In the genomic region with DNA sequence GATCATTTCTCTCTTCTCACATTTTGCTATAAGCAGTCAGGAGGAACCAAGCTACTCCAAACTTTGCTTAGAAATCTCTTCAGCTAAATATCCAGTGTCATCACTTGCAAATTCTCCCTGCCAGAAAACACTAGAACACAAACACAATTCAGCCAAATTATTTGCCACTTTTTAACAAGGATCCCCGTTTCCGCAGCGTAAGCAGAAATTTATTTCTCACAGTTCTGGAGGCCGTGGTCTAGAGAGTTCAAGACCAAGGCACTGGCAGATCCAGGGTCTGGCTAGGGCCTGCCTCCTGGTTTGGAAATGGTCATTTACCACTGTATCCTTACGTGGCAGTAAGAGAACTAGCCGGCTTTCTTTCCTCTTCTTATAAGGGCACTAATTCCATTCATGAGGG, we compare ENCODE assay signal across 23 cellular contexts.
DNase-seq lines count a peak whose midpoint lies in the region; ATAC-seq and TF ChIP-seq lines count a peak whose summit lies in the region.
"Had no signal": no experiment of that assay in that cellular context is flagged by ENCODE, and none has a peak within 500 bp of the region (broad histone marks: within the 10 kb centered on the region; RNA-seq: fewer than 3 reads in every experiment).

No MANE protein-coding gene starts in this region.

- H3K56ac ChIP-seq in IMR-90 (ENCODE audit: extremely low read depth, insufficient read depth, low read length) (no peak overlapping the region), mesendoderm (ENCODE audit: low read length) (no peak overlapping the region)

- no peak for TF ChIP-seq POLR2A in IMR-90 (IDR thresholded peaks at IDR 0.05; ENCODE audit: low read depth, low read length)
- TF ChIP-seq POLR2A in prostate gland (IDR thresholded peaks at IDR 0.05): no peak

- in situ Hi-C loops in IMR-90 (cut with MboI; ENCODE audit: low sequenced_read_pairs): no loop called here

- H3K27me3 ChIP-seq in A673 (replicated peaks; ENCODE audit: insufficient read depth, low read depth, low read length, poor library complexity) (no peaks in the 10 kb centered on the region), IMR-90 (ENCODE audit: control insufficient read depth, insufficient read depth, low read length) (no peaks in the 10 kb centered on the region), mesendoderm (ENCODE audit: insufficient read depth, low read length, poor library complexity) (no peaks in the 10 kb centered on the region), neural progenitor cell (no peaks in the 10 kb centered on the region), prostate gland (replicated peaks; ENCODE audit: insufficient read depth) (no peaks in the 10 kb centered on the region)
- H3K27me3 ChIP-seq: BE2C; BLaER1 treated with 17β-estradiol and CSF1 and Interleukin-3, amounts not matched to agents 10 nM and 100 nM had no signal

- H3K4me3 ChIP-seq in A673 (ENCODE audit: low read depth, low read length, poor library complexity, severe bottlenecking) (no peak overlapping the region), IMR-90 (ENCODE audit: insufficient read depth, low read depth, low read length) (no peak overlapping the region), mesendoderm (ENCODE audit: low read length) (no peak overlapping the region), neural progenitor cell (no peak overlapping the region), prostate gland (no peak overlapping the region)
- H3K4me3 ChIP-seq: BLaER1 treated with 17β-estradiol and CSF1 and Interleukin-3, amounts not matched to agents 10 nM and 100 nM; GM12878; GM23248 had no signal

- H3K23ac ChIP-seq in IMR-90 (ENCODE audit: low read depth, low read length) (no peak overlapping the region), mesendoderm (ENCODE audit: low read length) (no peak overlapping the region)

- BruUV-seq in A673 (replicated peaks; lab: Mats Ljungman, UMichigan) (no TSS peak), IMR-90 (replicated peaks; lab: Mats Ljungman, UMichigan) (no TSS peak)

- H4K91ac ChIP-seq in IMR-90 (ENCODE audit: insufficient read depth, low read depth, low read length): no peak overlapping the region

- H3K27ac Mint-ChIP-seq in neural progenitor cell: no peak overlapping the region
- H3K27ac Mint-ChIP-seq: CD14-positive monocyte; CD4-positive, alpha-beta T cell; CD8-positive, alpha-beta memory T cell; H9 had no signal

- CTCF ChIA-PET in A673 (lab: Charles Lee): no interaction called here
- CTCF ChIA-PET in IMR-90 (lab: Yijun Ruan, JAX): no interaction called here

- no peaks in the 10 kb centered on the region for H3K27me3 Mint-ChIP-seq in neural progenitor cell (ENCODE audit: insufficient read depth, low read depth)

- no peak overlapping the region for H3K14ac ChIP-seq in IMR-90 (replicated peaks; ENCODE audit: low read depth, low read length)

- peak overlapping the region; percentile 50 for H3K27ac ChIP-seq in A673 (ENCODE audit: low read depth, low read length, poor library complexity, severe bottlenecking)
- H3K27ac ChIP-seq in IMR-90 (ENCODE audit: insufficient read depth, low read length): no peak overlapping the region
- no peak overlapping the region for H3K27ac ChIP-seq in mesendoderm (ENCODE audit: low read depth, low read length)
- H3K27ac ChIP-seq in neural progenitor cell: no peak overlapping the region
- no peak overlapping the region for H3K27ac ChIP-seq in caudate nucleus (ENCODE audit: low read depth, low read length)
- no peak overlapping the region for H3K27ac ChIP-seq in prostate gland
- H3K27ac ChIP-seq: GM23248 had no signal

- no peak for ATAC-seq in IMR-90 (ENCODE audit: low read depth)
- ATAC-seq: GM12878, HCT116 had no signal

- DNase-seq in A673 (ENCODE audit: low spot score) (peak; percentile 34), IMR-90 (no peak), mesendoderm (no peak), neural progenitor cell (ENCODE audit: low spot score) (no peak), caudate nucleus (lab: John Stamatoyannopoulos, UW) (no peak), NCI-H2227 treated with DMSO at 0.1 percent for 48 hours (lab: John Stamatoyannopoulos, UW) (no peak), prostate gland (ENCODE audit: low spot score) (no peak)
- no peak for DNase-seq in stimulated activated CD4-positive, alpha-beta T cell treated with anti-CD3 and anti-CD28 coated beads, Interleukin-2, amount 100 ng/mL, for 48 hours
- DNase-seq: ACHN; AML-193; BE2C; CD4-positive, alpha-beta T cell; CD8-positive, alpha-beta memory T cell; DMS 273 treated with DMSO at 0.1 percent for 48 hours; DMS79; EL; GDM1; GM23248; H9 had no signal

- peaks cover 9% of the 10 kb centered on the region for H3K4me1 Mint-ChIP-seq in neural progenitor cell
- H3K4me1 Mint-ChIP-seq: CD14-positive monocyte; CD8-positive, alpha-beta memory T cell had no signal

- intact Hi-C loops in A673 (cut with micrococcal nuclease; ENCODE audit: unreplicated experiment) (no loop called here), IMR-90 (cut with micrococcal nuclease) (no loop called here), prostate gland (cut with DNase I) (no loop called here)

- H2BK20ac ChIP-seq in IMR-90 (ENCODE audit: low read depth, low read length): no peak overlapping the region

- H3K79me1 ChIP-seq in IMR-90 (ENCODE audit: low read depth in 1 of 2, low read length in 2 of 2) (no peaks in the 10 kb centered on the region), mesendoderm (ENCODE audit: low read length) (no peaks in the 10 kb centered on the region)

- no peak overlapping the region for H4K8ac ChIP-seq in IMR-90 (ENCODE audit: low read depth in 2 of 2, low read length in 2 of 2)
- no peak overlapping the region for H4K8ac ChIP-seq in mesendoderm (ENCODE audit: low read depth, low read length)

- no peak overlapping the region for H2AK9ac ChIP-seq in IMR-90 (replicated peaks; ENCODE audit: low read depth, low read length, poor library complexity)

- H3K4me1 ChIP-seq in A673 (ENCODE audit: insufficient read depth, low read length, poor library complexity, severe bottlenecking): no peaks in the 10 kb centered on the region
- H3K4me1 ChIP-seq in IMR-90 (ENCODE audit: control insufficient read depth, insufficient read depth, low read length): no peaks in the 10 kb centered on the region
- H3K4me1 ChIP-seq in mesendoderm (ENCODE audit: control insufficient read depth, low read depth, low read length): peaks cover 3% of the 10 kb centered on the region
- peaks cover 22% of the 10 kb centered on the region for H3K4me1 ChIP-seq in neural progenitor cell
- no peaks in the 10 kb centered on the region for H3K4me1 ChIP-seq in prostate gland (replicated peaks)
- H3K4me1 ChIP-seq: BE2C had no signal

- no peak for TF ChIP-seq CTCF in A673 (conservative IDR thresholded peaks at IDR 0.05; ENCODE audit: low read depth, low read length)
- no peak for TF ChIP-seq CTCF in IMR-90 (conservative IDR thresholded peaks at IDR 0.05; ENCODE audit: low read depth, low read length)
- TF ChIP-seq CTCF in neural progenitor cell (IDR thresholded peaks at IDR 0.05): no peak
- TF ChIP-seq CTCF in prostate gland (IDR thresholded peaks at IDR 0.05): no peak

- H3F3A ChIP-seq in neural progenitor cell (ENCODE audit: low read depth): peaks cover 11% of the 10 kb centered on the region

- no peak overlapping the region for H2AFZ ChIP-seq in IMR-90 (replicated peaks; ENCODE audit: low read length, poor library complexity)
- H2AFZ ChIP-seq in neural progenitor cell (replicated peaks): no peak overlapping the region
- H2AFZ ChIP-seq: GM23248 had no signal

- H3K4ac ChIP-seq in IMR-90 (ENCODE audit: low read depth, low read length) (no peak overlapping the region), mesendoderm (ENCODE audit: low read depth, low read length) (no peak overlapping the region)

- H2BK15ac ChIP-seq in IMR-90 (ENCODE audit: low read depth, low read length) (no peak overlapping the region), mesendoderm (replicated peaks; ENCODE audit: low read depth) (no peak overlapping the region)

- no peak overlapping the region for H2BK120ac ChIP-seq in IMR-90 (ENCODE audit: low read depth, low read length)
- no peak overlapping the region for H2BK120ac ChIP-seq in mesendoderm (ENCODE audit: low read depth, low read length)

- H3K36me3 ChIP-seq in A673 (ENCODE audit: insufficient read depth, low read length, poor library complexity, severe bottlenecking) (no peaks in the 10 kb centered on the region), IMR-90 (ENCODE audit: control insufficient read depth, insufficient read depth, low read length) (no peaks in the 10 kb centered on the region), mesendoderm (ENCODE audit: control insufficient read depth, insufficient read depth, low read length) (no peaks in the 10 kb centered on the region), neural progenitor cell (no peaks in the 10 kb centered on the region), prostate gland (no peaks in the 10 kb centered on the region)
- H3K36me3 ChIP-seq: BE2C; BLaER1 treated with 17β-estradiol and CSF1 and Interleukin-3, amounts not matched to agents 10 nM and 100 nM had no signal

- no peak overlapping the region for H3K4me3 Mint-ChIP-seq in neural progenitor cell
- H3K4me3 Mint-ChIP-seq: CD14-positive monocyte; CD4-positive, alpha-beta T cell; CD8-positive, alpha-beta memory T cell; H9 had no signal

- H3K9me3 ChIP-seq in A673 (ENCODE audit: low read depth, low read length, poor library complexity, severe bottlenecking): no peaks in the 10 kb centered on the region
- peaks cover 5% of the 10 kb centered on the region for H3K9me3 ChIP-seq in IMR-90 (ENCODE audit: control insufficient read depth, insufficient read depth, low read length)
- no peaks in the 10 kb centered on the region for H3K9me3 ChIP-seq in neural progenitor cell (ENCODE audit: low read depth)
- no peaks in the 10 kb centered on the region for H3K9me3 ChIP-seq in prostate gland
- H3K9me3 ChIP-seq: BE2C; BLaER1 treated with 17β-estradiol and CSF1 and Interleukin-3, amounts not matched to agents 10 nM and 100 nM had no signal

- no peak for TF ChIP-seq RAD21 in IMR-90 (IDR thresholded peaks at IDR 0.05; ENCODE audit: low read length)

- H3K9me3 Mint-ChIP-seq in neural progenitor cell: peaks cover 3% of the 10 kb centered on the region
- H3K9me3 Mint-ChIP-seq: CD4-positive, alpha-beta T cell; CD8-positive, alpha-beta memory T cell; H9 had no signal

- 70% methylated on average over 4 of the region's 6 CpGs; no CpG with 5 or more reads in 1 of the 2 experiments for WGBS in IMR-90 (ENCODE audit: extremely low coverage in 2 of 2, insufficient read length in 1 of 2), 2 experiments
- no CpG with 5 or more reads among the region's 6 CpGs for WGBS in mesendoderm (ENCODE audit: extremely low coverage, insufficient coverage, low lambda C conversion rate)
- 92% methylated on average over 6 of the region's 6 CpGs for WGBS in prostate gland

- H3K9ac ChIP-seq in IMR-90 (ENCODE audit: low read depth, low read length) (no peak overlapping the region), mesendoderm (ENCODE audit: low read length) (no peak overlapping the region), neural progenitor cell (no peak overlapping the region)
- H3K9ac ChIP-seq: BLaER1 treated with 17β-estradiol and CSF1 and Interleukin-3, amounts not matched to agents 10 nM and 100 nM; GM23248 had no signal

- dilution Hi-C loops in IMR-90 (cut with HindIII; ENCODE audit: low sequenced_read_pairs, unreplicated experiment): no loop called here

- no peak overlapping the region for H2BK5ac ChIP-seq in IMR-90 (ENCODE audit: low read depth, low read length, poor library complexity, severe bottlenecking)
- no peak overlapping the region for H2BK5ac ChIP-seq in mesendoderm (ENCODE audit: low read length)

- no peak overlapping the region for H2AK5ac ChIP-seq in IMR-90 (ENCODE audit: low read depth, low read length)
- no peak overlapping the region for H2AK5ac ChIP-seq in mesendoderm (ENCODE audit: low read length)

- H3K79me2 ChIP-seq in mesendoderm (ENCODE audit: control insufficient read depth, insufficient read depth, low read length) (no peaks in the 10 kb centered on the region), neural progenitor cell (ENCODE audit: low read depth) (no peaks in the 10 kb centered on the region)

- H3K4me2 ChIP-seq in IMR-90 (ENCODE audit: low read depth, low read length) (no peak overlapping the region), mesendoderm (ENCODE audit: low read length) (no peak overlapping the region), neural progenitor cell (peak overlapping the region; percentile 54)

- no peaks in the 10 kb centered on the region for H4K20me1 ChIP-seq in IMR-90 (ENCODE audit: insufficient read depth, low read length)
- H4K20me1 ChIP-seq in neural progenitor cell (ENCODE audit: low read depth): no peaks in the 10 kb centered on the region
- H4K20me1 ChIP-seq: BLaER1 treated with 17β-estradiol and CSF1 and Interleukin-3, amounts not matched to agents 10 nM and 100 nM had no signal

- H4K5ac ChIP-seq in IMR-90 (ENCODE audit: low read depth, low read length) (no peak overlapping the region), mesendoderm (ENCODE audit: low read length) (no peak overlapping the region)

- H3K18ac ChIP-seq in IMR-90 (ENCODE audit: low read depth, low read length): no peak overlapping the region
- peak overlapping the region; percentile 98 for H3K18ac ChIP-seq in mesendoderm (ENCODE audit: low read length)

- no peaks in the 10 kb centered on the region for H3K36me3 Mint-ChIP-seq in neural progenitor cell
- H3K36me3 Mint-ChIP-seq: CD14-positive monocyte; CD8-positive, alpha-beta memory T cell had no signal

- no peaks in the 10 kb centered on the region for H3K9me1 ChIP-seq in IMR-90 (ENCODE audit: insufficient read depth, low read length)

- POLR2A ChIA-PET in A673 (lab: Charles Lee; ENCODE audit: low non-redundant PET): no interaction called here
- POLR2A ChIA-PET in IMR-90 (lab: Charles Lee; ENCODE audit: unreplicated experiment): no interaction called here
